In genomic region chr7:22696672-22697071, GRCh38 we compare ENCODE assay signal across 12 cellular contexts. TPM values are rescaled to one million over a fixed set of nuclear protein-coding genes. Genes with fewer than 3 reads are reported as not detected.
DNase-seq lines count a peak whose midpoint lies in the region; ATAC-seq and TF ChIP-seq lines count a peak whose summit lies in the region.
"Had no signal": no experiment of that assay in that cellular context is flagged by ENCODE, and none has a peak within 500 bp of the region (broad histone marks: within the 10 kb centered on the region; RNA-seq: fewer than 3 reads in every experiment).

No MANE protein-coding gene starts in this region.

- H3K27me3 ChIP-seq in esophagus squamous epithelium: no peaks in the 10 kb centered on the region

- peaks cover 3% of the 10 kb centered on the region for H3K27me3 Mint-ChIP-seq in activated CD4-positive, alpha-beta T cell treated with anti-CD3 and anti-CD28 coated beads for 36 hours
- no peaks in the 10 kb centered on the region for H3K27me3 Mint-ChIP-seq in activated naive CD4-positive, alpha-beta T cell treated with anti-CD3 and anti-CD28 coated beads, Interleukin-2, amount 50 U/mL, for 24 hours
- H3K27me3 Mint-ChIP-seq in mesothelial cell of epicardium (ENCODE audit: low read depth): no peaks in the 10 kb centered on the region

- H3K36me3 Mint-ChIP-seq in activated CD4-positive, alpha-beta T cell treated with anti-CD3 and anti-CD28 coated beads for 36 hours (ENCODE audit: low read depth): no peaks in the 10 kb centered on the region
- peaks cover 3% of the 10 kb centered on the region for H3K36me3 Mint-ChIP-seq in activated naive CD4-positive, alpha-beta T cell treated with anti-CD3 and anti-CD28 coated beads, Interleukin-2, amount 50 U/mL, for 24 hours
- no peaks in the 10 kb centered on the region for H3K36me3 Mint-ChIP-seq in mesothelial cell of epicardium
- H3K36me3 Mint-ChIP-seq: immature natural killer cell had no signal

- peak; percentile 53 for ATAC-seq in activated CD4-positive, alpha-beta T cell treated with anti-CD3 and anti-CD28 coated beads for 36 hours
- peak; percentile 42 for ATAC-seq in HG03442 (IDR thresholded peaks at IDR 0.05; ENCODE audit: unreplicated experiment)

- H3K4me3 Mint-ChIP-seq in activated CD4-positive, alpha-beta T cell treated with anti-CD3 and anti-CD28 coated beads for 36 hours: no peak overlapping the region
- no peak overlapping the region for H3K4me3 Mint-ChIP-seq in activated naive CD4-positive, alpha-beta T cell treated with anti-CD3 and anti-CD28 coated beads, Interleukin-2, amount 50 U/mL, for 24 hours
- no peak overlapping the region for H3K4me3 Mint-ChIP-seq in mesothelial cell of epicardium
- H3K4me3 Mint-ChIP-seq: immature natural killer cell had no signal

- no peak for TF ChIP-seq POLR2A in esophagus squamous epithelium (IDR thresholded peaks at IDR 0.05)

- whole genome bisulfite sequencing in esophagus squamous epithelium, 2 donors: 47 to 54% methylated on average over 3 of the region's 3 CpGs

- CTCF ChIA-PET in activated CD4-positive, alpha-beta T cell treated with anti-CD3 and anti-CD28 coated beads for 36 hours (lab: Charles Lee): interaction anchor here (0.8 to 1.9 kb wide), 6 partner anchors 17 to 136 kb away, joined by 3 to 7 read pairs (median 6); partner anchors contain the start of gene IL6

- TF ChIP-seq CTCF in mesothelial cell of epicardium (IDR thresholded peaks at IDR 0.05; ENCODE audit: unreplicated experiment): no peak
- TF ChIP-seq CTCF in esophagus squamous epithelium (IDR thresholded peaks at IDR 0.05): no peak
- no peak for TF ChIP-seq CTCF in GM13977 (IDR thresholded peaks at IDR 0.05; ENCODE audit: extremely low read depth, insufficient read depth, missing control alignments)

- H3K4me1 ChIP-seq in esophagus squamous epithelium: peaks cover 0 to 15% (median 8%) of the 10 kb centered on the region in 3 donors

- POLR2A ChIA-PET in activated CD4-positive, alpha-beta T cell treated with anti-CD3 and anti-CD28 coated beads for 36 hours (lab: Charles Lee): interaction anchor here (0.6 to 1.0 kb wide), 3 partner anchors 17 to 49 kb away, joined by 3 to 5 read pairs (median 5); no protein-coding TSS in a partner anchor

- peaks cover 1% of the 10 kb centered on the region for H3K9me3 Mint-ChIP-seq in activated CD4-positive, alpha-beta T cell treated with anti-CD3 and anti-CD28 coated beads for 36 hours (ENCODE audit: low read depth)
- H3K9me3 Mint-ChIP-seq in activated naive CD4-positive, alpha-beta T cell treated with anti-CD3 and anti-CD28 coated beads, Interleukin-2, amount 50 U/mL, for 24 hours: no peaks in the 10 kb centered on the region
- no peaks in the 10 kb centered on the region for H3K9me3 Mint-ChIP-seq in mesothelial cell of epicardium
- H3K9me3 Mint-ChIP-seq: immature natural killer cell had no signal

- peak overlapping the region; percentile 44 for H3K27ac Mint-ChIP-seq in activated CD4-positive, alpha-beta T cell treated with anti-CD3 and anti-CD28 coated beads for 36 hours
- peak overlapping the region; percentile 5 for H3K27ac Mint-ChIP-seq in activated naive CD4-positive, alpha-beta T cell treated with anti-CD3 and anti-CD28 coated beads, Interleukin-2, amount 50 U/mL, for 24 hours
- H3K27ac Mint-ChIP-seq in mesothelial cell of epicardium: peak overlapping the region; percentile 8
- H3K27ac Mint-ChIP-seq: immature natural killer cell had no signal

- no peak overlapping the region for H3K27ac ChIP-seq in esophagus squamous epithelium

- DNase-seq in activated CD4-positive, alpha-beta T cell treated with anti-CD3 and anti-CD28 coated beads for 36 hours: peak; percentile 38
- no peak for DNase-seq in activated CD4-positive, alpha-beta T cell treated with anti-CD3 and anti-CD28 coated beads for 48 hours
- no peak for DNase-seq in mesothelial cell of epicardium (ENCODE audit: low spot score in 2 of 2, unreplicated experiment in 2 of 2)
- no peak for DNase-seq in iPS-NIHi7 (ENCODE audit: extremely low spot score)
- no peak for DNase-seq in esophagus squamous epithelium (lab: John Stamatoyannopoulos, UW)
- no peak for DNase-seq in GM13977 (ENCODE audit: low spot score)
- DNase-seq: activated effector memory CD4-positive, alpha-beta T cell treated with anti-CD3 and anti-CD28 coated beads, Interleukin-2, amount 50 U/mL, for 16 hours; immature natural killer cell; NCI-H2171; stimulated activated naive CD4-positive, alpha-beta T cell treated with Interleukin-2 at 50 U/mL for 16 hours had no signal

- in situ Hi-C loops in GM13977 (cut with MboI; ENCODE audit: low pct_unique_long_range_greater_than_20kb, low sequenced_read_pairs, unreplicated experiment): no loop called here

- intact Hi-C loops in activated CD4-positive, alpha-beta T cell treated with anti-CD3 and anti-CD28 coated beads for 36 hours (cut with DNase I, micrococcal nuclease): no loop called here
- intact Hi-C loops in esophagus squamous epithelium (cut with DNase I): no loop called here

- H3K4me1 Mint-ChIP-seq in activated CD4-positive, alpha-beta T cell treated with anti-CD3 and anti-CD28 coated beads for 36 hours: peaks cover 63% of the 10 kb centered on the region
- H3K4me1 Mint-ChIP-seq in activated naive CD4-positive, alpha-beta T cell treated with anti-CD3 and anti-CD28 coated beads, Interleukin-2, amount 50 U/mL, for 24 hours: peaks cover 67% of the 10 kb centered on the region
- H3K4me1 Mint-ChIP-seq in mesothelial cell of epicardium: peaks cover 8% of the 10 kb centered on the region
- H3K4me1 Mint-ChIP-seq: immature natural killer cell had no signal

- H3K4me3 ChIP-seq in esophagus squamous epithelium: no peak overlapping the region

- no peaks in the 10 kb centered on the region for H3K9me3 ChIP-seq in esophagus squamous epithelium

- H3K36me3 ChIP-seq in esophagus squamous epithelium: no peaks in the 10 kb centered on the region

RNA-seq across cellular contexts. Expression of gene IL6, which starts 30.3 kb away (rescaled TPM):
- total RNA-seq in activated CD4-positive, alpha-beta T cell treated with anti-CD3 and anti-CD28 coated beads for 36 hours: 1 to 10 TPM; 1.6 to 4.5 TPM
- 1.1 to 1.7 TPM (median 1.4 TPM) in 3 replicates for total RNA-seq in mesothelial cell of epicardium
- under 1 TPM in 1 of 4 donors, not detected in 3; 0.95 TPM for total RNA-seq in esophagus squamous epithelium
